Comparison of ENCODE assay signal across 10 cellular contexts in the genomic region with DNA sequence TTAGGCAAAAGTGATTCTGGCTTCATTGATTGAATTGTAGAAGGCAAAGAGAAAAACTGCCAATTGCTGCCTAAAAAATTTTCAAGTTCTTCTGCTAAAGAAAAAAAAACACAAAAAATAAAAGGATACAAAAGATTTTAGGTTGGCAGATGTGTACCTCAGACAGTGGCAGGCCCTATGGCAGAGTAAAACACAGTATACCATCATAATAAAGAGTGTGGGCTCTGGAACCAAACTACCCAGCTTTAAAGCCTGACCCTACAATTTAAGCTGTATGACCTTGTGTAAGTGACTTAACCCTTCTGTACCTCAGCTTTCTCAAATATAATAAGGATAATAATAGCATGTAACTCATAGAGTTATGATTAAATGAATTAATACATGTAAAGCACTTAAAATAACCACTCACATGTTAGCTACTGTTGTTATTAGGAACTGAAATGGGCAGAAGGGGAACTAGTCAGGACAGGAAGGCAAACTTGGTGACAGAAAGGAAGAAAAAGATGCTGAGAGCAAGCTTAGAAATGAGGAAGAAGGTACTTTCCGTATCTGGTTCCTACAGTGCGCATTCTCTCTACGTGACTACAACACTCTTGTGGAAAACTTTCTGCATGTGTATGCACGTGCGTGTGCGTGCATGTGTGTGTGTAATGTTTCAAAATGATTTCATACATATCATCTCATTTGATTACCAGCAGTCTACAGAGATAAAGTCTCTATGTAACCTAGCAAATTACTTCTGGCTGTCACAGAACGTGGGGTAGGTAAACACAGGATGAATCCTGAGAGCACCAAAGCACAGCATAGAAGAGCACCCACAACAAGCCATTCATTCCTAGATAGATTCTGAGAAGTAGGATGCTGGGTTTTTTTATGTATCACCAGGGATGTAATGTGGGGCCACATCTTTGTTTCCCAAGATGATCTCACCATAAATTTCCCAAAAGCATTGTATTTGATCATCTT. TPM values are rescaled to one million over a fixed set of nuclear protein-coding genes. Genes with fewer than 3 reads are reported as not detected.
A peak's percentile ranks its signal among the peaks of the same experiment; 100 is the strongest.
DNase-seq lines count a peak whose midpoint lies in the region; ATAC-seq and TF ChIP-seq lines count a peak whose summit lies in the region.
"Had no signal": no experiment of that assay in that cellular context is flagged by ENCODE, and none has a peak within 500 bp of the region (broad histone marks: within the 10 kb centered on the region; RNA-seq: fewer than 3 reads in every experiment).

No MANE protein-coding gene starts in this region.

- H3K4me3 ChIP-seq in upper lobe of right lung, result no peak overlapping the region
- H3K4me3 ChIP-seq: K562, right lobe of liver had no signal

- no peak overlapping the region for H3K27ac Mint-ChIP-seq in T-helper 17 cell
- H3K27ac Mint-ChIP-seq in activated CD8-positive, alpha-beta memory T cell treated with anti-CD3 and anti-CD28 coated beads, Interleukin-2, amount 10 ng/mL, durations not matched to agents 7 days and 5 days, result no peak overlapping the region

- no peak for TF ChIP-seq CTCF in upper lobe of right lung (IDR thresholded peaks at IDR 0.05)

- ATAC-seq in HG03064 (IDR thresholded peaks at IDR 0.05; ENCODE audit: low read depth, unreplicated experiment), result peak; percentile 93
- peak; percentile 77 for ATAC-seq in T-helper 17 cell
- peak; percentile 72 for ATAC-seq in upper lobe of right lung
- ATAC-seq in activated CD8-positive, alpha-beta memory T cell treated with anti-CD3 and anti-CD28 coated beads, Interleukin-2, amount 10 ng/mL, durations not matched to agents 7 days and 5 days, result no peak
- ATAC-seq: K562 had no signal

- peaks cover 2% of the 10 kb centered on the region for H3K36me3 Mint-ChIP-seq in T-helper 17 cell (ENCODE audit: low read depth)
- H3K36me3 Mint-ChIP-seq in activated CD8-positive, alpha-beta memory T cell treated with anti-CD3 and anti-CD28 coated beads, Interleukin-2, amount 10 ng/mL, durations not matched to agents 7 days and 5 days, result peaks cover 1% of the 10 kb centered on the region

- H3K4me3 Mint-ChIP-seq in T-helper 17 cell, result no peak overlapping the region
- no peak overlapping the region for H3K4me3 Mint-ChIP-seq in activated CD8-positive, alpha-beta memory T cell treated with anti-CD3 and anti-CD28 coated beads, Interleukin-2, amount 10 ng/mL, durations not matched to agents 7 days and 5 days

- no peaks in the 10 kb centered on the region for H3K36me3 ChIP-seq in upper lobe of right lung
- H3K36me3 ChIP-seq: right lobe of liver had no signal

- no peak overlapping the region for H3K27ac ChIP-seq in upper lobe of right lung
- H3K27ac ChIP-seq: right lobe of liver had no signal

- peaks cover 2% of the 10 kb centered on the region for H3K4me1 Mint-ChIP-seq in T-helper 17 cell
- peaks cover 5% of the 10 kb centered on the region for H3K4me1 Mint-ChIP-seq in activated CD8-positive, alpha-beta memory T cell treated with anti-CD3 and anti-CD28 coated beads, Interleukin-2, amount 10 ng/mL, durations not matched to agents 7 days and 5 days

- peak; percentile 3 for DNase-seq in stimulated activated CD4-positive, alpha-beta T cell treated with anti-CD3 and anti-CD28 coated beads, Interleukin-1b, Interleukin-23, amount 100 ng/mL, for 48 hours
- no peak for DNase-seq in stimulated activated CD4-positive, alpha-beta T cell treated with anti-CD3 and anti-CD28 coated beads, Interleukin-2, amount 100 ng/mL, for 24 hours
- DNase-seq in T-helper 17 cell, result no peak
- no peak for DNase-seq in upper lobe of right lung
- no peak for DNase-seq in inferior parietal cortex (ENCODE audit: extremely low spot score)
- no peak for DNase-seq in activated CD8-positive, alpha-beta memory T cell treated with anti-CD3 and anti-CD28 coated beads, Interleukin-2, amount 10 ng/mL, durations not matched to agents 7 days and 5 days
- no peak for DNase-seq in mucosa of gallbladder (ENCODE audit: low spot score)
- DNase-seq: right lobe of liver had no signal

- H3K27me3 Mint-ChIP-seq in T-helper 17 cell, result peaks cover 77% of the 10 kb centered on the region
- H3K27me3 Mint-ChIP-seq in activated CD8-positive, alpha-beta memory T cell treated with anti-CD3 and anti-CD28 coated beads, Interleukin-2, amount 10 ng/mL, durations not matched to agents 7 days and 5 days, result peaks cover 36% of the 10 kb centered on the region

- intact Hi-C loops in upper lobe of right lung (cut with DNase I), result no loop called here

- CTCF ChIA-PET in activated CD8-positive, alpha-beta memory T cell treated with anti-CD3 and anti-CD28 coated beads, Interleukin-2, amount 10 ng/mL, durations not matched to agents 7 days and 5 days (lab: Charles Lee), result interaction anchor here (1.1 to 3.1 kb wide), 6 partner anchors 7 to 274 kb away, joined by 3 to 8 read pairs (median 3); no protein-coding TSS in a partner anchor

- H3K27me3 ChIP-seq in upper lobe of right lung, result peaks cover 9% of the 10 kb centered on the region
- H3K27me3 ChIP-seq: right lobe of liver had no signal

- no peaks in the 10 kb centered on the region for H3K9me3 ChIP-seq in T-helper 17 cell (ENCODE audit: control insufficient read depth, low read length, poor library complexity, severe bottlenecking)
- no peaks in the 10 kb centered on the region for H3K9me3 ChIP-seq in upper lobe of right lung
- H3K9me3 ChIP-seq: right lobe of liver had no signal

- H3K4me1 ChIP-seq in upper lobe of right lung, result no peaks in the 10 kb centered on the region

- no peaks in the 10 kb centered on the region for H3K9me3 Mint-ChIP-seq in activated CD8-positive, alpha-beta memory T cell treated with anti-CD3 and anti-CD28 coated beads, Interleukin-2, amount 10 ng/mL, durations not matched to agents 7 days and 5 days (ENCODE audit: low read depth)

RNA-seq across cellular contexts. Expression of a gene that starts 13.7 kb away (rescaled TPM):
- under 1 TPM in 1 of 2 donors, not detected in 1; 0.32 TPM for total RNA-seq in T-helper 17 cell
- 7.2 TPM for total RNA-seq in upper lobe of right lung
- 1 to 10 TPM; 2.0 to 2.7 TPM for total RNA-seq in activated CD8-positive, alpha-beta memory T cell treated with anti-CD3 and anti-CD28 coated beads, Interleukin-2, amount 10 ng/mL, durations not matched to agents 7 days and 5 days
- total RNA-seq in mucosa of gallbladder, result 136 TPM

Comparison
In these comparisons a context has a peak if more than half of its experiments do, and no peak if none do; other contexts are left out.
1. RNA of a gene that starts 13.7 kb away (total RNA-seq): 136 TPM in mucosa of gallbladder (single experiment); 7.2 TPM in upper lobe of right lung (single experiment), 2.0 to 2.7 TPM in activated CD8-positive, alpha-beta memory T cell treated with anti-CD3 and anti-CD28 coated beads, Interleukin-2, amount 10 ng/mL, durations not matched to agents 7 days and 5 days and 0.32 TPM in T-helper 17 cell; every median in the first group is over 10 times any median in the second.